8 cellular contexts compared by ENCODE assay signal in the genomic region with DNA sequence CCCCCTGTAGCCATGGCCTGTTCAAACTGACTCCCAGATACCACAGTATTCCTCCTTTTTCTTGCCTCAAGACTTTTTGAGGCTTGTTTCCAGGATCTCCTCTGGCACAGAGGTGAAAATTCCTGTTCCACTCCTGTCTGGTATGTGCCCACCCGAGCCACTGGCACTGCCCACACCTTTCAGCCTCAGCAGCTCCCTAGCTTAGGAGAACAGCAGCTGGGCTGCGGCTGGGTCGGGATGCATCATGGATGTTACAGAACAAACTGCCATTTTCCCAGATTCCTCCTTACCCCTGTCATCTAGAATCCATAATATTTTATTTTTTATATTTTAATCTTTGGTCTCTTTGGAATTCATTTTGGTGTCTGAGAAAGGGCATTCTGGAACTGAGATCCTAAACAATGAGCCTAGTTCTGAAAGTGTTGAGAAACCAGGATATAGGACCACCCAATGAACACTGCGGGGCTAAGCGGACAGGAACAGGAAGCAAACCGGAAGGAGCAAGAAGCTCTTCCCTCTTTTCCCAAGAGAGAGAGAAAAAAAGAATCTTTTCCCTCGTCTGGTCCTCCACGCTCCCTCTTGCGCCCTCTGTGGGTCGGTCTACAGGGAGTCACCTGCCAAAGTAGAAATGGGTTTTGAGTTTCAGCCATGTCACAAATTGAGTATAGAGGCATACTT. TPM values are rescaled to one million over a fixed set of nuclear protein-coding genes. Genes with fewer than 3 reads are reported as not detected.
DNase-seq lines count a peak whose midpoint lies in the region; ATAC-seq, FAIRE-seq and TF ChIP-seq lines count a peak whose summit lies in the region.

No MANE protein-coding gene starts in this region.

- 26% methylated on average over 10 of the region's 10 CpGs for WGBS in GM12878 (ENCODE audit: insufficient coverage, insufficient replicate concordance, low lambda C conversion rate, missing lambda C conversion rate)
- 26 to 31% (median 28%) methylated on average over 10 of the region's 10 CpGs for WGBS in spleen, 5 donors

- TF ChIP-seq CTCF in GM12878 (IDR thresholded peaks at IDR 0.05 in 2 of 3, conservative IDR thresholded peaks at IDR 0.05 in 1 of 3; ENCODE audit: control insufficient read depth in 2 of 3, extremely low read depth in 1 of 3, insufficient read depth in 1 of 3, low read depth in 3 of 3, low read length in 3 of 3) (peak; percentile 71 to 86 (median 79)), spleen (IDR thresholded peaks at IDR 0.05 in 8 of 11, conservative IDR thresholded peaks at IDR 0.05 in 3 of 11) (peak; percentile 33 to 81 (median 73))

- SMC1A ChIA-PET in GM12878 (lab: Charles Lee; ENCODE audit: uncharacterized antibody, unreplicated experiment): interaction anchor here (0.6 to 2.0 kb wide), 6 partner anchors 41 to 210 kb away, joined by 3 to 9 read pairs (median 3); no protein-coding TSS in a partner anchor

- H3K79me2 ChIP-seq in GM12878 (ENCODE audit: control insufficient read depth, insufficient read depth, low read length): no peaks in the 10 kb centered on the region

- ATAC-seq in GM12878 (peak; percentile 84), GM21526 (IDR thresholded peaks at IDR 0.05; ENCODE audit: low FRiP score, unreplicated experiment) (no peak)

- TF ChIP-seq RAD21 in GM12878 (IDR thresholded peaks at IDR 0.05; ENCODE audit: insufficient read depth, low read depth, low read length): peak; percentile 63

- no peaks in the 10 kb centered on the region for H4K20me1 ChIP-seq in GM12878 (ENCODE audit: control insufficient read depth, insufficient read depth)

- POLR2A ChIA-PET in GM12878 (lab: Charles Lee): no interaction called here

- H3K9ac ChIP-seq in GM12878 (ENCODE audit: control insufficient read depth, insufficient read depth, low read length) (no peak overlapping the region), iPS-15b (ENCODE audit: low read depth, low read length) (no peak overlapping the region)

- no TSS peak for BruUV-seq in GM12878 (replicated peaks; lab: Mats Ljungman, UMichigan)

- no peaks in the 10 kb centered on the region for H3K4me1 ChIP-seq in GM12878 (ENCODE audit: control insufficient read depth, insufficient read depth, low read length)
- H3K4me1 ChIP-seq in iPS-15b (ENCODE audit: control insufficient read depth, insufficient read depth, low read length): peaks cover 2% of the 10 kb centered on the region
- peaks cover 0 to 45% (median 14%) of the 10 kb centered on the region in 6 donors for H3K4me1 ChIP-seq in spleen

- no peaks in the 10 kb centered on the region for H3K9me3 ChIP-seq in GM12878 (replicated peaks; ENCODE audit: control insufficient read depth, insufficient read depth, low read length)
- H3K9me3 ChIP-seq in iPS-15b (ENCODE audit: control insufficient read depth, insufficient read depth, low read length): no peaks in the 10 kb centered on the region
- H3K9me3 ChIP-seq in spleen: no peaks in the 10 kb centered on the region

- in situ Hi-C loops in GM12878 (cut with MboI): no loop called here

- intact Hi-C loops in GM12878 (cut with micrococcal nuclease; ENCODE audit: unreplicated experiment): loop anchor here (1.0 kb wide), 1 partner anchor 42 kb away; no protein-coding TSS in a partner anchor
- intact Hi-C loops in spleen (cut with DNase I; ENCODE audit: low total_unique reads): no loop called here

- RAD21 ChIA-PET in GM12878 (lab: Charles Lee; ENCODE audit: unreplicated experiment): interaction anchor here (1.2 to 1.9 kb wide), 3 partner anchors 42 to 119 kb away, joined by 3 to 7 read pairs (median 6); no protein-coding TSS in a partner anchor

- no peak overlapping the region for H3K4me3 ChIP-seq in GM12878
- H3K4me3 ChIP-seq in iPS-15b (ENCODE audit: low read depth, low read length): peak overlapping the region; percentile 43
- H3K4me3 ChIP-seq in spleen: no peak overlapping the region

- DNase-seq in NCI-H1417 (lab: John Stamatoyannopoulos, UW): peak; percentile 7 to 61 (median 54)
- DNase-seq in NCI-H1417 treated with DMSO at 0.1 percent for 48 hours (lab: John Stamatoyannopoulos, UW): no peak
- DNase-seq in NCI-H1694 treated with DMSO at 0.1 percent for 48 hours (lab: John Stamatoyannopoulos, UW): peak; percentile 94
- peak; percentile 46 for DNase-seq in T1000 (lab: John Stamatoyannopoulos, UW)
- DNase-seq in GM12878 (ENCODE audit: low read depth, low spot score): no peak
- DNase-seq in spleen: peak; percentile 85

- no peak overlapping the region for H3K4me2 ChIP-seq in GM12878 (ENCODE audit: control insufficient read depth, insufficient read depth)

- H2AFZ ChIP-seq in GM12878 (ENCODE audit: control insufficient read depth, low read depth, low read length): no peak overlapping the region

- TF ChIP-seq POLR2A in GM12878 (IDR thresholded peaks at IDR 0.05; ENCODE audit: low read depth, low read length) (no peak), spleen (IDR thresholded peaks at IDR 0.05) (no peak)

- no peaks in the 10 kb centered on the region for H3K27me3 ChIP-seq in GM12878 (replicated peaks in 1 of 2; ENCODE audit: control insufficient read depth in 2 of 2, insufficient read depth in 2 of 2, low read length in 1 of 2)
- H3K27me3 ChIP-seq in iPS-15b (ENCODE audit: control insufficient read depth, insufficient read depth, low read length): peaks cover 47% of the 10 kb centered on the region
- peaks cover 0 to 23% (median 0%) of the 10 kb centered on the region in 7 donors for H3K27me3 ChIP-seq in spleen (replicated peaks in 1 of 7)

- FAIRE-seq in GM12878 (lab: Jason Lieb, UNC): peak; percentile 98

- H3K36me3 ChIP-seq in GM12878 (ENCODE audit: control insufficient read depth in 2 of 2, insufficient read depth in 2 of 2, low read length in 1 of 2) (no peaks in the 10 kb centered on the region), iPS-15b (ENCODE audit: control insufficient read depth, insufficient read depth, low read length) (no peaks in the 10 kb centered on the region), spleen (no peaks in the 10 kb centered on the region)

- CTCF ChIA-PET in GM12878 (lab: Yijun Ruan, JAX): interaction anchor here (0.6 to 3.5 kb wide), 14 partner anchors 9 to 1661 kb away, joined by 3 to 41 read pairs (median 4); no protein-coding TSS in a partner anchor

- no peak overlapping the region for H3K27ac ChIP-seq in GM12878 (ENCODE audit: control insufficient read depth, insufficient read depth)
- H3K27ac ChIP-seq in spleen: peak overlapping the region in 4 of 8 donors; percentile 8 to 35 (median 20)

- TF ChIP-seq EP300 in GM12878 (IDR thresholded peaks at IDR 0.05; ENCODE audit: borderline replicate concordance in 1 of 2, control insufficient read depth in 1 of 2, low read depth in 2 of 2, low read length in 2 of 2): no peak

RNA-seq across cellular contexts. Expression of a gene that starts 12.5 kb away (rescaled TPM):
- not detected in 2 replicates for total RNA-seq in GM12878 (2013; cell fraction: nucleolus; rRNA removed)
- total RNA-seq in GM12878 (2014; rRNA removed) (not detected in 2 replicates), GM12878 (2014; rRNA removed; fragmentation: Illumina TruSeq; extraction: Trizol) (not detected in 2 replicates), GM12878 (2021) (not detected in 2 replicates), spleen (not detected)
- not detected for polyA plus RNA-seq in GM12878 (2011; ENCODE audit: low read depth)
- polyA plus RNA-seq in GM12878 (2011; rRNA removed) (not detected in 2 replicates), GM12878 (2014; fragmentation: Illumina TruSeq; extraction: Trizol) (not detected in 2 replicates), GM12878 (2014; fragmentation: Nextera tagmentation; extraction: Ambion mirVana) (not detected), GM12878 (2014; rRNA removed) (not detected in 2 replicates), GM12878 (2016; fragmentation: Nextera tagmentation; extraction: Ambion mirVana) (not detected), spleen (not detected)
- not detected in 2 replicates for polyA plus RNA-seq in GM12878 (2011; cell fraction: cytosol; rRNA removed)
- polyA plus RNA-seq in GM12878 (2011; cell fraction: nucleus; rRNA removed): not detected in 2 replicates
- not detected in 2 replicates for polyA plus RNA-seq in GM12878 (2012)
- not detected in 2 replicates for polyA minus RNA-seq in GM12878 (2011; rRNA and poly(A)+ RNA removed)
- polyA minus RNA-seq in GM12878 (2011; cell fraction: cytosol; rRNA and poly(A)+ RNA removed): not detected in 2 replicates
- not detected in 2 replicates for polyA minus RNA-seq in GM12878 (2011; cell fraction: nucleus; rRNA and poly(A)+ RNA removed)

RNA-seq across cellular contexts. Expression of a gene that starts 36.2 kb away (rescaled TPM):
- total RNA-seq in GM12878 (2013; cell fraction: nucleolus; rRNA removed): not detected in 2 replicates
- total RNA-seq in GM12878 (2014; rRNA removed): not detected in 2 replicates
- total RNA-seq in GM12878 (2014; rRNA removed; fragmentation: Illumina TruSeq; extraction: Trizol): not detected in 2 replicates
- not detected in 2 replicates for total RNA-seq in GM12878 (2021)
- not detected for polyA plus RNA-seq in GM12878 (2011; ENCODE audit: low read depth)
- polyA plus RNA-seq in GM12878 (2011; rRNA removed): not detected in 2 replicates
- polyA plus RNA-seq in GM12878 (2011; cell fraction: cytosol; rRNA removed): not detected in 2 replicates
- not detected in 2 replicates for polyA plus RNA-seq in GM12878 (2011; cell fraction: nucleus; rRNA removed)
- polyA plus RNA-seq in GM12878 (2012): not detected in 2 replicates
- polyA plus RNA-seq in GM12878 (2014; fragmentation: Illumina TruSeq; extraction: Trizol): not detected in 2 replicates
- not detected for polyA plus RNA-seq in GM12878 (2014; fragmentation: Nextera tagmentation; extraction: Ambion mirVana)
- not detected in 2 replicates for polyA plus RNA-seq in GM12878 (2014; rRNA removed)
- polyA plus RNA-seq in GM12878 (2016; fragmentation: Nextera tagmentation; extraction: Ambion mirVana): not detected
- polyA minus RNA-seq in GM12878 (2011; rRNA and poly(A)+ RNA removed): not detected in 2 replicates
- polyA minus RNA-seq in GM12878 (2011; cell fraction: cytosol; rRNA and poly(A)+ RNA removed): not detected in 2 replicates
- not detected in 2 replicates for polyA minus RNA-seq in GM12878 (2011; cell fraction: nucleus; rRNA and poly(A)+ RNA removed)
- 1 to 10 TPM in 5 of 7 donors, under 1 TPM in 2; 0.68 to 3.8 (median 1.6) TPM for total RNA-seq in spleen
- 1 to 10 TPM in 1 of 3 donors, under 1 TPM in 2; 0.46 to 1.9 (median 0.63) TPM for polyA plus RNA-seq in spleen

RNA-seq across cellular contexts. Expression of a gene that starts 39.5 kb away (rescaled TPM):
- total RNA-seq in GM12878 (2013; cell fraction: nucleolus; rRNA removed): not detected in 2 replicates
- total RNA-seq in GM12878 (2014; rRNA removed) (not detected in 2 replicates), GM12878 (2014; rRNA removed; fragmentation: Illumina TruSeq; extraction: Trizol) (not detected in 2 replicates), GM12878 (2021) (not detected in 2 replicates), spleen (1 to 10 TPM in 2 of 7 donors, under 1 TPM in 1, not detected in 4; 0.65 to 2.5 (median 1.6) TPM)
- not detected for polyA plus RNA-seq in GM12878 (2011; ENCODE audit: low read depth)
- polyA plus RNA-seq in GM12878 (2011; rRNA removed) (not detected in 2 replicates), GM12878 (2014; fragmentation: Illumina TruSeq; extraction: Trizol) (not detected in 2 replicates), GM12878 (2014; fragmentation: Nextera tagmentation; extraction: Ambion mirVana) (not detected), GM12878 (2014; rRNA removed) (not detected in 2 replicates), GM12878 (2016; fragmentation: Nextera tagmentation; extraction: Ambion mirVana) (not detected), spleen (1 to 10 TPM in 1 of 3 donors, under 1 TPM in 2; 0.52 to 1.1 (median 0.70) TPM)
- polyA plus RNA-seq in GM12878 (2011; cell fraction: cytosol; rRNA removed): not detected in 2 replicates
- not detected in 2 replicates for polyA plus RNA-seq in GM12878 (2011; cell fraction: nucleus; rRNA removed)
- polyA plus RNA-seq in GM12878 (2012): not detected in 2 replicates
- polyA minus RNA-seq in GM12878 (2011; rRNA and poly(A)+ RNA removed): not detected in 2 replicates
- not detected in 2 replicates for polyA minus RNA-seq in GM12878 (2011; cell fraction: cytosol; rRNA and poly(A)+ RNA removed)
- not detected in 2 replicates for polyA minus RNA-seq in GM12878 (2011; cell fraction: nucleus; rRNA and poly(A)+ RNA removed)

Comparison
In these comparisons a context has a peak if more than half of its experiments do, and no peak if none do; other contexts are left out.
1. DNase-seq: peak in NCI-H1417 (3 of 3), NCI-H1694 treated with DMSO at 0.1 percent for 48 hours (single experiment), T1000 (single experiment) and spleen (single experiment); none in NCI-H1417 treated with DMSO at 0.1 percent for 48 hours (single experiment) and GM12878 (single experiment).